Comparison of ENCODE assay signal across 1 cellular context in the genomic region with DNA sequence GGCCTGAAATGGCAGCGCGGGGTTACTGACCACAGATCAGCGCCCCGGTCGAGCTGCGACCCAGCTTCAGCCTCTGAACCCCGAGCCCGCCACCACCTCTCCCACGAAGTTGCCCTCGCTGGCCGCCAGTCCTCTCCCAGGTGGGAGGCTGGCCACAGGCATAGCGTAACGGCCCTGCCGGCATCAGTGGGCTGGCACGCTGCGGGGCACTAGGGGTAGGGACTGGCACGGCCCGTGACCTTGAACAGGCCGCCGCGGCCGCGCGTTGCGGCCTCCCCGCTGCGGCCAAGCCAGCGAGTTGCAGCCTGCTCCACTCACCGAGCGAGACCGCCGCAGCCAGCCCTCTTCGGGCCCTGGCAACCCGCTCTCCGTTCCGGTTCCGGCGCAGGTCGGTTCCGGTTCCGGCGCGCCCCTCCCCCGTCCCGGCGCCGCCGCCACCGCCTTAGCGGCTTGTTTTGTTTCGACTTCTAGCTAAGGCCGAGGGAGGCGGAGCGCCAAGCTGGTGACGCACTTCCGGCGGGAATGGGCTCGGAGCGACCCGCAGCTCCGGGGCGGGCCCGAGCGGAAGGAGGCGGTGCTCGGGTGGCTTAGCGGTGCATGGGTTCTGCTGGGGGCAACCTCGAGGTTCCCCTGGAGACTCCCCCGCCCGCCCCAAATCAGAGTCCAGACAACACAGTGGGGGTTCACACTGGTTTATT.
TF ChIP-seq lines count a peak whose summit lies in the region.

A gene with protein sequence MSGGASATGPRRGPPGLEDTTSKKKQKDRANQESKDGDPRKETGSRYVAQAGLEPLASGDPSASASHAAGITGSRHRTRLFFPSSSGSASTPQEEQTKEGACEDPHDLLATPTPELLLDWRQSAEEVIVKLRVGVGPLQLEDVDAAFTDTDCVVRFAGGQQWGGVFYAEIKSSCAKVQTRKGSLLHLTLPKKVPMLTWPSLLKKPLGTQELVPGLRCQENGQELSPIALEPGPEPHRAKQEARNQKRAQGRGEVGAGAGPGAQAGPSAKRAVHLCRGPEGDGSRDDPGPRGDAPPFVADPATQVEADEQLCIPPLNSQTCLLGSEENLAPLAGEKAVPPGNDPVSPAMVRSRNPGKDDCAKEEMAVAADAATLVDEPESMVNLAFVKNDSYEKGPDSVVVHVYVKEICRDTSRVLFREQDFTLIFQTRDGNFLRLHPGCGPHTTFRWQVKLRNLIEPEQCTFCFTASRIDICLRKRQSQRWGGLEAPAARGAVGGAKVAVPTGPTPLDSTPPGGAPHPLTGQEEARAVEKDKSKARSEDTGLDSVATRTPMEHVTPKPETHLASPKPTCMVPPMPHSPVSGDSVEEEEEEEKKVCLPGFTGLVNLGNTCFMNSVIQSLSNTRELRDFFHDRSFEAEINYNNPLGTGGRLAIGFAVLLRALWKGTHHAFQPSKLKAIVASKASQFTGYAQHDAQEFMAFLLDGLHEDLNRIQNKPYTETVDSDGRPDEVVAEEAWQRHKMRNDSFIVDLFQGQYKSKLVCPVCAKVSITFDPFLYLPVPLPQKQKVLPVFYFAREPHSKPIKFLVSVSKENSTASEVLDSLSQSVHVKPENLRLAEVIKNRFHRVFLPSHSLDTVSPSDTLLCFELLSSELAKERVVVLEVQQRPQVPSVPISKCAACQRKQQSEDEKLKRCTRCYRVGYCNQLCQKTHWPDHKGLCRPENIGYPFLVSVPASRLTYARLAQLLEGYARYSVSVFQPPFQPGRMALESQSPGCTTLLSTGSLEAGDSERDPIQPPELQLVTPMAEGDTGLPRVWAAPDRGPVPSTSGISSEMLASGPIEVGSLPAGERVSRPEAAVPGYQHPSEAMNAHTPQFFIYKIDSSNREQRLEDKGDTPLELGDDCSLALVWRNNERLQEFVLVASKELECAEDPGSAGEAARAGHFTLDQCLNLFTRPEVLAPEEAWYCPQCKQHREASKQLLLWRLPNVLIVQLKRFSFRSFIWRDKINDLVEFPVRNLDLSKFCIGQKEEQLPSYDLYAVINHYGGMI (N-terminal part only) (minus strand): TSS at position 386 of the 698 bp plus-strand sequence. CDS start 1,678 bp downstream, outside the sequence.

TF ChIP-seq in K562, 482 proteins besides CTCF, POLR2A, EP300 and RAD21 (continued from another document and continues in another):
- TF ChIP-seq, protein P1, sequence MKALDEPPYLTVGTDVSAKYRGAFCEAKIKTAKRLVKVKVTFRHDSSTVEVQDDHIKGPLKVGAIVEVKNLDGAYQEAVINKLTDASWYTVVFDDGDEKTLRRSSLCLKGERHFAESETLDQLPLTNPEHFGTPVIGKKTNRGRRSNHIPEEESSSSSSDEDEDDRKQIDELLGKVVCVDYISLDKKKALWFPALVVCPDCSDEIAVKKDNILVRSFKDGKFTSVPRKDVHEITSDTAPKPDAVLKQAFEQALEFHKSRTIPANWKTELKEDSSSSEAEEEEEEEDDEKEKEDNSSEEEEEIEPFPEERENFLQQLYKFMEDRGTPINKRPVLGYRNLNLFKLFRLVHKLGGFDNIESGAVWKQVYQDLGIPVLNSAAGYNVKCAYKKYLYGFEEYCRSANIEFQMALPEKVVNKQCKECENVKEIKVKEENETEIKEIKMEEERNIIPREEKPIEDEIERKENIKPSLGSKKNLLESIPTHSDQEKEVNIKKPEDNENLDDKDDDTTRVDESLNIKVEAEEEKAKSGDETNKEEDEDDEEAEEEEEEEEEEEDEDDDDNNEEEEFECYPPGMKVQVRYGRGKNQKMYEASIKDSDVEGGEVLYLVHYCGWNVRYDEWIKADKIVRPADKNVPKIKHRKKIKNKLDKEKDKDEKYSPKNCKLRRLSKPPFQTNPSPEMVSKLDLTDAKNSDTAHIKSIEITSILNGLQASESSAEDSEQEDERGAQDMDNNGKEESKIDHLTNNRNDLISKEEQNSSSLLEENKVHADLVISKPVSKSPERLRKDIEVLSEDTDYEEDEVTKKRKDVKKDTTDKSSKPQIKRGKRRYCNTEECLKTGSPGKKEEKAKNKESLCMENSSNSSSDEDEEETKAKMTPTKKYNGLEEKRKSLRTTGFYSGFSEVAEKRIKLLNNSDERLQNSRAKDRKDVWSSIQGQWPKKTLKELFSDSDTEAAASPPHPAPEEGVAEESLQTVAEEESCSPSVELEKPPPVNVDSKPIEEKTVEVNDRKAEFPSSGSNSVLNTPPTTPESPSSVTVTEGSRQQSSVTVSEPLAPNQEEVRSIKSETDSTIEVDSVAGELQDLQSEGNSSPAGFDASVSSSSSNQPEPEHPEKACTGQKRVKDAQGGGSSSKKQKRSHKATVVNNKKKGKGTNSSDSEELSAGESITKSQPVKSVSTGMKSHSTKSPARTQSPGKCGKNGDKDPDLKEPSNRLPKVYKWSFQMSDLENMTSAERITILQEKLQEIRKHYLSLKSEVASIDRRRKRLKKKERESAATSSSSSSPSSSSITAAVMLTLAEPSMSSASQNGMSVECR (CRISPR knock-in tag; IDR thresholded peaks at IDR 0.05), result peak; percentile 90
- TF ChIP-seq HNRNPLL (IDR thresholded peaks at IDR 0.05; ENCODE audit: low read depth, low read length, poor library complexity, severe bottlenecking), result peak; percentile 43
- no peak for TF ChIP-seq HNRNPUL1 (IDR thresholded peaks at IDR 0.05; ENCODE audit: low read length)
- TF ChIP-seq ZNF561 (CRISPR knock-in tag; conservative IDR thresholded peaks at IDR 0.05), result no peak
- TF ChIP-seq YY1 (IDR thresholded peaks at IDR 0.05; ENCODE audit: borderline replicate concordance in 1 of 3, control insufficient read depth in 1 of 3, extremely low read depth in 1 of 3, insufficient read depth in 3 of 3, insufficient read length in 1 of 3, insufficient replicate concordance in 2 of 3, low read depth in 1 of 3, low read length in 2 of 3), result no peak
- TF ChIP-seq CTBP1 (IDR thresholded peaks at IDR 0.05; ENCODE audit: borderline replicate concordance), result peak; percentile 49; the same call in 1 of the 2 replicates
- TF ChIP-seq, protein P2, sequence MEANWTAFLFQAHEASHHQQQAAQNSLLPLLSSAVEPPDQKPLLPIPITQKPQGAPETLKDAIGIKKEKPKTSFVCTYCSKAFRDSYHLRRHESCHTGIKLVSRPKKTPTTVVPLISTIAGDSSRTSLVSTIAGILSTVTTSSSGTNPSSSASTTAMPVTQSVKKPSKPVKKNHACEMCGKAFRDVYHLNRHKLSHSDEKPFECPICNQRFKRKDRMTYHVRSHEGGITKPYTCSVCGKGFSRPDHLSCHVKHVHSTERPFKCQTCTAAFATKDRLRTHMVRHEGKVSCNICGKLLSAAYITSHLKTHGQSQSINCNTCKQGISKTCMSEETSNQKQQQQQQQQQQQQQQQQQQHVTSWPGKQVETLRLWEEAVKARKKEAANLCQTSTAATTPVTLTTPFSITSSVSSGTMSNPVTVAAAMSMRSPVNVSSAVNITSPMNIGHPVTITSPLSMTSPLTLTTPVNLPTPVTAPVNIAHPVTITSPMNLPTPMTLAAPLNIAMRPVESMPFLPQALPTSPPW (CRISPR knock-in tag; IDR thresholded peaks at IDR 0.05), result peak; percentile 68; the same call in 1 of the 2 replicates
- no peak for TF ChIP-seq RCOR1 (IDR thresholded peaks at IDR 0.05; ENCODE audit: borderline replicate concordance in 1 of 2, low read depth in 2 of 2, low read length in 2 of 2)
- TF ChIP-seq GTF2E2 (tag; IDR thresholded peaks at IDR 0.05), result no peak
- TF ChIP-seq DPF2 (IDR thresholded peaks at IDR 0.05), result no peak
- TF ChIP-seq, protein P3, sequence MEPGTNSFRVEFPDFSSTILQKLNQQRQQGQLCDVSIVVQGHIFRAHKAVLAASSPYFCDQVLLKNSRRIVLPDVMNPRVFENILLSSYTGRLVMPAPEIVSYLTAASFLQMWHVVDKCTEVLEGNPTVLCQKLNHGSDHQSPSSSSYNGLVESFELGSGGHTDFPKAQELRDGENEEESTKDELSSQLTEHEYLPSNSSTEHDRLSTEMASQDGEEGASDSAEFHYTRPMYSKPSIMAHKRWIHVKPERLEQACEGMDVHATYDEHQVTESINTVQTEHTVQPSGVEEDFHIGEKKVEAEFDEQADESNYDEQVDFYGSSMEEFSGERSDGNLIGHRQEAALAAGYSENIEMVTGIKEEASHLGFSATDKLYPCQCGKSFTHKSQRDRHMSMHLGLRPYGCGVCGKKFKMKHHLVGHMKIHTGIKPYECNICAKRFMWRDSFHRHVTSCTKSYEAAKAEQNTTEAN (CRISPR knock-in tag; IDR thresholded peaks at IDR 0.05), result no peak
- TF ChIP-seq EZH2 (IDR thresholded peaks at IDR 0.05; ENCODE audit: borderline replicate concordance, low read depth, low read length), result no peak
- TF ChIP-seq DDX20 (tag; IDR thresholded peaks at IDR 0.05; ENCODE audit: low read depth), result no peak
- TF ChIP-seq TCF3 (CRISPR knock-in tag; IDR thresholded peaks at IDR 0.05), result no peak
- TF ChIP-seq U2AF1 (optimal IDR thresholded peaks at IDR 0.05; ENCODE audit: low read depth, low read length), result peak; percentile 50
- TF ChIP-seq CHAMP1 (IDR thresholded peaks at IDR 0.05), result no peak
- TF ChIP-seq SLC30A9 (CRISPR knock-in tag; IDR thresholded peaks at IDR 0.05), result no peak
- TF ChIP-seq KDM5B (IDR thresholded peaks at IDR 0.05; ENCODE audit: insufficient replicate concordance, low read depth, low read length), result peak; percentile 73
- TF ChIP-seq, protein P4, sequence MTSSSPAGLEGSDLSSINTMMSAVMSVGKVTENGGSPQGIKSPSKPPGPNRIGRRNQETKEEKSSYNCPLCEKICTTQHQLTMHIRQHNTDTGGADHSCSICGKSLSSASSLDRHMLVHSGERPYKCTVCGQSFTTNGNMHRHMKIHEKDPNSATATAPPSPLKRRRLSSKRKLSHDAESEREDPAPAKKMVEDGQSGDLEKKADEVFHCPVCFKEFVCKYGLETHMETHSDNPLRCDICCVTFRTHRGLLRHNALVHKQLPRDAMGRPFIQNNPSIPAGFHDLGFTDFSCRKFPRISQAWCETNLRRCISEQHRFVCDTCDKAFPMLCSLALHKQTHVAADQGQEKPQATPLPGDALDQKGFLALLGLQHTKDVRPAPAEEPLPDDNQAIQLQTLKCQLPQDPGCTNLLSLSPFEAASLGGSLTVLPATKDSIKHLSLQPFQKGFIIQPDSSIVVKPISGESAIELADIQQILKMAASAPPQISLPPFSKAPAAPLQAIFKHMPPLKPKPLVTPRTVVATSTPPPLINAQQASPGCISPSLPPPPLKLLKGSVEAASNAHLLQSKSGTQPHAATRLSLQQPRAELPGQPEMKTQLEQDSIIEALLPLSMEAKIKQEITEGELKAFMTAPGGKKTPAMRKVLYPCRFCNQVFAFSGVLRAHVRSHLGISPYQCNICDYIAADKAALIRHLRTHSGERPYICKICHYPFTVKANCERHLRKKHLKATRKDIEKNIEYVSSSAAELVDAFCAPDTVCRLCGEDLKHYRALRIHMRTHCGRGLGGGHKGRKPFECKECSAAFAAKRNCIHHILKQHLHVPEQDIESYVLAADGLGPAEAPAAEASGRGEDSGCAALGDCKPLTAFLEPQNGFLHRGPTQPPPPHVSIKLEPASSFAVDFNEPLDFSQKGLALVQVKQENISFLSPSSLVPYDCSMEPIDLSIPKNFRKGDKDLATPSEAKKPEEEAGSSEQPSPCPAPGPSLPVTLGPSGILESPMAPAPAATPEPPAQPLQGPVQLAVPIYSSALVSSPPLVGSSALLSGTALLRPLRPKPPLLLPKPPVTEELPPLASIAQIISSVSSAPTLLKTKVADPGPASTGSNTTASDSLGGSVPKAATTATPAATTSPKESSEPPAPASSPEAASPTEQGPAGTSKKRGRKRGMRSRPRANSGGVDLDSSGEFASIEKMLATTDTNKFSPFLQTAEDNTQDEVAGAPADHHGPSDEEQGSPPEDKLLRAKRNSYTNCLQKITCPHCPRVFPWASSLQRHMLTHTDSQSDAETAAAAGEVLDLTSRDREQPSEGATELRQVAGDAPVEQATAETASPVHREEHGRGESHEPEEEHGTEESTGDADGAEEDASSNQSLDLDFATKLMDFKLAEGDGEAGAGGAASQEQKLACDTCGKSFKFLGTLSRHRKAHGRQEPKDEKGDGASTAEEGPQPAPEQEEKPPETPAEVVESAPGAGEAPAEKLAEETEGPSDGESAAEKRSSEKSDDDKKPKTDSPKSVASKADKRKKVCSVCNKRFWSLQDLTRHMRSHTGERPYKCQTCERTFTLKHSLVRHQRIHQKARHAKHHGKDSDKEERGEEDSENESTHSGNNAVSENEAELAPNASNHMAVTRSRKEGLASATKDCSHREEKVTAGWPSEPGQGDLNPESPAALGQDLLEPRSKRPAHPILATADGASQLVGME (CRISPR knock-in tag; IDR thresholded peaks at IDR 0.05), result 0 out of 2 replicates have a peak, but pooled peaks have one; percentile 23
- TF ChIP-seq MAX (CRISPR knock-in tag; IDR thresholded peaks at IDR 0.05), result peak; percentile 80
- peak; percentile 44 for TF ChIP-seq RBM22 (IDR thresholded peaks at IDR 0.05; ENCODE audit: low read depth, low read length, poor library complexity, severe bottlenecking)
- no peak for TF ChIP-seq ZNF146 (CRISPR knock-in tag; IDR thresholded peaks at IDR 0.05; ENCODE audit: unreplicated experiment)
